ENCODE assay signal across 8 cellular contexts in the genomic region with DNA sequence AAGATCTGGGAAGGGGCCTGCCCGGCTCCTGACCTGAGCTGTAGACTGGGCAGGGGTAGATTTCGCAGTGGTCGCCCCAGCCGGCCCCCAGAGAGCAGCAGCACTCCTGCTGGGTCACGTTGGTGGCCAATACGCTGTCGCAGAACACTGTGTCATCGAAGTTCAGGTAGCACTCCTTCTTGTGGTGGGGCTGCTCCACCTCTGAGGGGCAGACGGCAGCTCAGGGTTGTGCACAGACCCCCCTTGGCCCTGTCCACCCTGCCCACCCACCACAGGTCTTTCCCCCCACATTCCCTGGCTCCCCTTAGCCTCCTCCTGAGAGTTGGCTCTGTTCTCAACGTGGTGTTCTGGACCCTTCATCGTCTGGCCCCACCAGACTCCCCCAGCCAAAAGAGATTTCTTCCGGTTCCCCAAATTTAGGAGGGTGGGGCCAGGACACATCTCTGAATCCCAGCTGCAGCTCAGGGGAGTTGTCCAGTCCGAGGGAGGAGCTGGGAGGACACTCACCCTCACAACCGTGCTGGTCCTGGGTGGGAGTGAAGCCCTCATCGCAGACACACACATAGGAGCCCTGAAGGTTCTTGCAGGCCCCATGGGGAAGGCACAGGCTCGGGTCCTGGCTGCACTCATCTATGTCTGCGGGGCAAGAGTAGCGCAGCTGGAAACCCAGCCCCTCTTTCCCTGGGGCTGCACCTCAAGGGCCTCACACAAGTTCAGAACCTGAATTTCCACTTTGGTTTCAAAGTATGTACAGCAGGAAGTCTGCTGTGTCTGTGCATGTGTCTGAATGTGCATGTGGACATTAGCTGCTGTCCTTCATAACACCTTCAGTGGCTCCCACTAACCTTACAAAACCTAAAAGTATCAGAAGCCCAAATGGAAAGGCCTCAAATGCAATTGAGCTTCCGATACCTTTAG. TPM values are rescaled to one million over a fixed set of nuclear protein-coding genes. Genes with fewer than 3 reads are reported as not detected.
DNase-seq lines count a peak whose midpoint lies in the region; TF ChIP-seq lines count a peak whose summit lies in the region.

No MANE protein-coding gene starts in this region.

- H3K9me3 ChIP-seq in adrenal gland (replicated peaks in 1 of 3) (no peaks in the 10 kb centered on the region), liver (ENCODE audit: control insufficient read depth in 4 of 4, low read length in 3 of 4) (no peaks in the 10 kb centered on the region), tibial nerve (no peaks in the 10 kb centered on the region)

- H3K4me3 ChIP-seq in adrenal gland: peak overlapping the region in 1 of 4 donors; percentile 58
- H3K4me3 ChIP-seq in liver (ENCODE audit: low read depth in 1 of 3, low read length in 3 of 3): peak overlapping the region in 1 of 3 donors; percentile 51
- peak overlapping the region; percentile 35 to 62 (median 56) for H3K4me3 ChIP-seq in tibial nerve

- CTCF ChIA-PET in activated naive CD4-positive, alpha-beta T cell treated with anti-CD3 and anti-CD28 coated beads for 36 hours (lab: Charles Lee): interaction anchor here (0.7 to 4.0 kb wide), 26 partner anchors 8 to 167 kb away, joined by 3 to 86 read pairs (median 7); a partner anchor contains a TSS

- H3K4me3 Mint-ChIP-seq in activated naive CD4-positive, alpha-beta T cell treated with anti-CD3 and anti-CD28 coated beads for 36 hours: peak overlapping the region; percentile 80

- 32 to 56% (median 45%) methylated on average over 9 to 19 of the region's 19 CpGs for WGBS in adrenal gland, 4 donors
- 59% methylated on average over 19 of the region's 19 CpGs for WGBS in liver
- 46 to 64% methylated on average over 6 to 11 of the region's 19 CpGs for WGBS in tibial nerve, 2 donors

- no peaks in the 10 kb centered on the region for H3K27me3 Mint-ChIP-seq in activated naive CD4-positive, alpha-beta T cell treated with anti-CD3 and anti-CD28 coated beads for 36 hours (ENCODE audit: low read depth)

- H3K36me3 Mint-ChIP-seq in activated naive CD4-positive, alpha-beta T cell treated with anti-CD3 and anti-CD28 coated beads for 36 hours (ENCODE audit: low read depth): peaks cover 1% of the 10 kb centered on the region

- H3K27me3 ChIP-seq in adrenal gland (no peaks in the 10 kb centered on the region), liver (ENCODE audit: control insufficient read depth in 4 of 4, insufficient read depth in 4 of 4, low read length in 3 of 4) (no peaks in the 10 kb centered on the region), tibial nerve (no peaks in the 10 kb centered on the region)

- H3K36me3 ChIP-seq in adrenal gland (replicated peaks in 1 of 2) (peaks cover 0 to 23% of the 10 kb centered on the region in 2 donors), liver (ENCODE audit: control insufficient read depth in 4 of 4, insufficient read depth in 3 of 4, low read depth in 1 of 4, low read length in 3 of 4) (peaks cover 1 to 11% (median 7%) of the 10 kb centered on the region in 4 donors), tibial nerve (peaks cover 0 to 73% (median 7%) of the 10 kb centered on the region in 3 donors)

- TF ChIP-seq CTCF in adrenal gland (IDR thresholded peaks at IDR 0.05) (peak in 2 of 6 experiments; percentile 7 to 30), liver (IDR thresholded peaks at IDR 0.05; ENCODE audit: low read depth, low read length, missing input control) (no peak), tibial nerve (IDR thresholded peaks at IDR 0.05) (peak in 2 of 5 experiments; percentile 49 to 56)

- H3K9ac ChIP-seq in liver (ENCODE audit: low read depth in 1 of 2, low read length in 2 of 2): peak overlapping the region in 1 of 2 donors; percentile 15

- intact Hi-C loops in activated naive CD4-positive, alpha-beta T cell treated with anti-CD3 and anti-CD28 coated beads for 36 hours (cut with micrococcal nuclease): loop anchor here (1.0 to 2.0 kb wide), 3 partner anchors 11 to 52 kb away; no protein-coding TSS in a partner anchor
- intact Hi-C loops in adrenal gland (cut with DNase I): no loop called here

- no peaks in the 10 kb centered on the region for H3K9me3 Mint-ChIP-seq in activated naive CD4-positive, alpha-beta T cell treated with anti-CD3 and anti-CD28 coated beads for 36 hours

- no peak for DNase-seq in activated naive CD4-positive, alpha-beta T cell treated with anti-CD3 and anti-CD28 coated beads for 36 hours
- DNase-seq in activated naive CD4-positive, alpha-beta T cell treated with Interleukin-2 at 50 U/mL for 16 hours: no peak
- DNase-seq in adrenal gland (peak in 1 of 7 donors; percentile 36), tibial nerve (ENCODE audit: low spot score in 2 of 2) (no peak), NCI-H2029 treated with DMSO at 0.1 percent for 48 hours (lab: John Stamatoyannopoulos, UW) (no peak), NCI-H526 treated with DMSO at 0.1 percent for 48 hours (lab: John Stamatoyannopoulos, UW) (no peak), DMS153 (lab: John Stamatoyannopoulos, UW) (no peak)

- H3K4me1 Mint-ChIP-seq in activated naive CD4-positive, alpha-beta T cell treated with anti-CD3 and anti-CD28 coated beads for 36 hours (ENCODE audit: low read depth): peaks cover 23% of the 10 kb centered on the region

- TF ChIP-seq EP300 in tibial nerve (IDR thresholded peaks at IDR 0.05): no peak

- peak overlapping the region; percentile 82 for H3K27ac Mint-ChIP-seq in activated naive CD4-positive, alpha-beta T cell treated with anti-CD3 and anti-CD28 coated beads for 36 hours

- H3K4me1 ChIP-seq in adrenal gland (replicated peaks in 1 of 2) (peaks cover 20 to 26% of the 10 kb centered on the region in 2 donors), liver (ENCODE audit: control insufficient read depth in 4 of 4, insufficient read depth in 4 of 4, low read length in 3 of 4) (peaks cover 11 to 42% (median 26%) of the 10 kb centered on the region in 4 donors), tibial nerve (peaks cover 0 to 55% (median 24%) of the 10 kb centered on the region in 4 donors)

- no peak for TF ChIP-seq RAD21 in liver (IDR thresholded peaks at IDR 0.05)

- no peak for TF ChIP-seq POLR2A in adrenal gland (IDR thresholded peaks at IDR 0.05)
- TF ChIP-seq POLR2A in tibial nerve (IDR thresholded peaks at IDR 0.05): no peak

- peak overlapping the region; percentile 60 to 93 (median 84) for H3K27ac ChIP-seq in adrenal gland
- peak overlapping the region; percentile 74 to 84 for H3K27ac ChIP-seq in liver (ENCODE audit: low read depth in 1 of 2, low read length in 2 of 2)
- H3K27ac ChIP-seq in tibial nerve: peak overlapping the region; percentile 75 to 93 (median 88)

TF ChIP-seq in liver, 16 proteins besides CTCF, POLR2A, EP300 and RAD21 (continues in another document):
- TF ChIP-seq, protein P1, sequence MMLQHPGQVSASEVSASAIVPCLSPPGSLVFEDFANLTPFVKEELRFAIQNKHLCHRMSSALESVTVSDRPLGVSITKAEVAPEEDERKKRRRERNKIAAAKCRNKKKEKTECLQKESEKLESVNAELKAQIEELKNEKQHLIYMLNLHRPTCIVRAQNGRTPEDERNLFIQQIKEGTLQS (IDR thresholded peaks at IDR 0.05): no peak
- TF ChIP-seq NR2F2 (IDR thresholded peaks at IDR 0.05) (no peak), FOXA1 (IDR thresholded peaks at IDR 0.05) (no peak)

RNA-seq across cellular contexts. Expression of a gene that starts 16.5 kb away (rescaled TPM):
- 10 to 100 TPM; 57.9 to 58.3 TPM for total RNA-seq in activated naive CD4-positive, alpha-beta T cell treated with anti-CD3 and anti-CD28 coated beads for 36 hours
- total RNA-seq in adrenal gland (100 to 1,000 TPM; 105 to 240 (median 145) TPM), liver (10 to 100 TPM; 33.7 to 59.5 TPM), tibial nerve (100 to 1,000 TPM; 109 to 128 (median 112) TPM)
- polyA plus RNA-seq in adrenal gland (100 to 1,000 TPM in 2 of 3 donors, 10 to 100 TPM in 1; 52.3 to 395 (median 329) TPM), liver (10 to 100 TPM; 45.6 to 62.0 TPM)

RNA-seq across cellular contexts. Expression of a gene that starts 16.8 kb away (rescaled TPM):
- 10 to 100 TPM; 39.7 to 45.7 TPM for total RNA-seq in activated naive CD4-positive, alpha-beta T cell treated with anti-CD3 and anti-CD28 coated beads for 36 hours
- total RNA-seq in adrenal gland: 100 to 1,000 TPM in 7 of 8 donors, 10 to 100 TPM in 1; 70.9 to 362 (median 221) TPM
- 100 to 1,000 TPM in 2 of 3 donors, 10 to 100 TPM in 1; 40.2 to 323 (median 265) TPM for polyA plus RNA-seq in adrenal gland
- total RNA-seq in liver: 10 to 100 TPM; 16.0 to 17.9 TPM
- 10 to 100 TPM in 1 of 2 donors, 1 to 10 TPM in 1; 8.8 to 46.2 TPM for polyA plus RNA-seq in liver
- total RNA-seq in tibial nerve: 100 to 1,000 TPM; 236 to 476 (median 386) TPM

RNA-seq across cellular contexts. Expression of a gene that starts 28.9 kb away (rescaled TPM):
- total RNA-seq in activated naive CD4-positive, alpha-beta T cell treated with anti-CD3 and anti-CD28 coated beads for 36 hours: 10 to 100 TPM; 41.4 to 42.5 TPM
- total RNA-seq in adrenal gland (10 to 100 TPM; 34.0 to 83.4 (median 54.2) TPM), liver (10 to 100 TPM; 18.2 to 22.7 TPM), tibial nerve (10 to 100 TPM; 49.6 to 70.8 (median 56.5) TPM)
- polyA plus RNA-seq in adrenal gland (100 to 1,000 TPM in 2 of 3 donors, 1 to 10 TPM in 1; 9.4 to 135 (median 120) TPM), liver (10 to 100 TPM; 33.3 to 39.5 TPM)

RNA-seq across cellular contexts. Expression of a gene that starts 31.0 kb away (rescaled TPM):
- 10 to 100 TPM; 12.4 to 12.8 TPM for total RNA-seq in activated naive CD4-positive, alpha-beta T cell treated with anti-CD3 and anti-CD28 coated beads for 36 hours
- total RNA-seq in adrenal gland (10 to 100 TPM; 28.1 to 77.1 (median 46.7) TPM), liver (10 to 100 TPM in 1 of 2 donors, 1 to 10 TPM in 1; 4.7 to 16.7 TPM), tibial nerve (10 to 100 TPM; 40.8 to 55.3 (median 44.6) TPM)
- polyA plus RNA-seq in adrenal gland (10 to 100 TPM in 2 of 3 donors, 1 to 10 TPM in 1; 7.0 to 64.4 (median 50.1) TPM), liver (10 to 100 TPM in 1 of 2 donors, 1 to 10 TPM in 1; 7.7 to 11.4 TPM)

RNA-seq across cellular contexts. Expression of a gene that starts 34.5 kb away (rescaled TPM):
- total RNA-seq in activated naive CD4-positive, alpha-beta T cell treated with anti-CD3 and anti-CD28 coated beads for 36 hours: 10 to 100 TPM; 51.9 to 54.6 TPM
- total RNA-seq in adrenal gland (10 to 100 TPM; 12.8 to 56.3 (median 36.0) TPM), liver (100 to 1,000 TPM in 1 of 2 donors, 10 to 100 TPM in 1; 13.6 to 120 TPM), tibial nerve (100 to 1,000 TPM in 3 of 4 donors, 10 to 100 TPM in 1; 87.3 to 186 (median 110) TPM)
- polyA plus RNA-seq in adrenal gland (10 to 100 TPM in 2 of 3 donors, 1 to 10 TPM in 1; 8.7 to 68.0 (median 33.9) TPM), liver (1 to 10 TPM; 1.1 to 6.5 TPM)
